2 cellular contexts compared by ENCODE assay signal in the genomic region with DNA sequence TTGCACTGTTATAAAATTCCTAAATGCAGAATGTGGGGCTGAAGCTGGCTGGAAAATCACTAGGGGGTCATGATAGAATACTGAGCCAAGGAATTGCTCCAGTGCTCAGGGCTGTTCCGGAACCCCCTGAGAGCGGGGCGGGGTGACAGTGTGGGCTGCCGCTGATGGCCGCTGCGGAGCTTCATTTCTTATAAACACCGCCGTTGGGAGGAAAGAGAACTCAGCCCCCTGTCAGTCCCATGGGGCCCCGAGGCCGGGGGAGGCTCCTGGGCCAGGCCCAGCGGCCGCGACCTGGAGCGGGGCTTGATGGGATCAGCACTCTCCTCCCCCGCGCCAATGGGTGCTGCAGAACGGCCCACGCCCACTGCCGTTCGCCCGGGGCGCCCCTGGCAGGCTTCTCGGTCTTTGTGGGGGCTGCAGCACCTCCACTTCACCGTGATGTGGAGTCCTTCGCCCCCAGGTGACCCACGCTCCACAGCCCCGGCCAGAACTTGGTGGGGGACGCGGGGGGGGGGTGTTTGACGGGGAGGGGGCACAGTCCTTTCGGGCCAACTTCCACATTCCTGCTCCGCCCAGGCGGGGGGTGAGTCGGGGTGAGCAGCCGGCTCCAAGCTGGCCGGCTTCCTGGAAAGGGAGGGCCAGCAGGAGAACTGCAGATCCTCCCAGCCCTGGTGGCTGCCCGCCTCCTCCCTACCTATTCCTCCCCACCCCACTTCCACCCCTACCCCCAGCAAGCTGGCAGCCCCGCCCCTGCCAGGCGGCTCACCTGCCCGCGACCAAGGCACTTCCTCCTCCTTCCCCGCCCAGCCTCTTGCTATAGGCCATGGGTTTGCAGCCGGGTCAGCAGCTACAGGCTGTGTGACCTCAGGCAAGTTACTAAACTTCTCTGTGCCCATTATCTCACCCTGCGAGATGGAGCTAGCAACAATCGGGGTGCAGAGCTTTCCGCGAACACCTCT.
TF ChIP-seq lines count a peak whose summit lies in the region.

No MANE protein-coding gene starts in this region.

TF ChIP-seq in HEK293, 187 proteins besides CTCF, POLR2A, EP300 and RAD21 (continued from another document and continues in another):
- TF ChIP-seq, protein P1, sequence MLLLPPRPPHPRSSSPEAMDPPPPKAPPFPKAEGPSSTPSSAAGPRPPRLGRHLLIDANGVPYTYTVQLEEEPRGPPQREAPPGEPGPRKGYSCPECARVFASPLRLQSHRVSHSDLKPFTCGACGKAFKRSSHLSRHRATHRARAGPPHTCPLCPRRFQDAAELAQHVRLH (tag by site-specific recombination; IDR thresholded peaks at IDR 0.05), result peak; percentile 83; the same call in 1 of the 2 replicates
- peak; percentile 72 for TF ChIP-seq KLF1 (tag by site-specific recombination; IDR thresholded peaks at IDR 0.05)
- TF ChIP-seq GLIS1 (tag by site-specific recombination; IDR thresholded peaks at IDR 0.05), result peak; percentile 92
- TF ChIP-seq ZNF426 (tag by site-specific recombination; IDR thresholded peaks at IDR 0.05), result no peak
- peak; percentile 73 for TF ChIP-seq SP2 (tag by site-specific recombination; IDR thresholded peaks at IDR 0.05)
- no peak for TF ChIP-seq SCRT2 (tag by site-specific recombination; IDR thresholded peaks at IDR 0.05)
- no peak for TF ChIP-seq TRIM28 (IDR thresholded peaks at IDR 0.05; ENCODE audit: borderline replicate concordance, low read length)
- TF ChIP-seq ZNF544 (tag by site-specific recombination; IDR thresholded peaks at IDR 0.05), result no peak
- no peak for TF ChIP-seq ZNF585B (tag by site-specific recombination; IDR thresholded peaks at IDR 0.05)
- TF ChIP-seq, protein P2, sequence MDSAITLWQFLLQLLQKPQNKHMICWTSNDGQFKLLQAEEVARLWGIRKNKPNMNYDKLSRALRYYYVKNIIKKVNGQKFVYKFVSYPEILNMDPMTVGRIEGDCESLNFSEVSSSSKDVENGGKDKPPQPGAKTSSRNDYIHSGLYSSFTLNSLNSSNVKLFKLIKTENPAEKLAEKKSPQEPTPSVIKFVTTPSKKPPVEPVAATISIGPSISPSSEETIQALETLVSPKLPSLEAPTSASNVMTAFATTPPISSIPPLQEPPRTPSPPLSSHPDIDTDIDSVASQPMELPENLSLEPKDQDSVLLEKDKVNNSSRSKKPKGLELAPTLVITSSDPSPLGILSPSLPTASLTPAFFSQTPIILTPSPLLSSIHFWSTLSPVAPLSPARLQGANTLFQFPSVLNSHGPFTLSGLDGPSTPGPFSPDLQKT (IDR thresholded peaks at IDR 0.05; ENCODE audit: borderline replicate concordance, low read depth, low read length), result no peak
- TF ChIP-seq ZSCAN23 (tag by site-specific recombination; IDR thresholded peaks at IDR 0.05), result no peak
- TF ChIP-seq, protein P3, sequence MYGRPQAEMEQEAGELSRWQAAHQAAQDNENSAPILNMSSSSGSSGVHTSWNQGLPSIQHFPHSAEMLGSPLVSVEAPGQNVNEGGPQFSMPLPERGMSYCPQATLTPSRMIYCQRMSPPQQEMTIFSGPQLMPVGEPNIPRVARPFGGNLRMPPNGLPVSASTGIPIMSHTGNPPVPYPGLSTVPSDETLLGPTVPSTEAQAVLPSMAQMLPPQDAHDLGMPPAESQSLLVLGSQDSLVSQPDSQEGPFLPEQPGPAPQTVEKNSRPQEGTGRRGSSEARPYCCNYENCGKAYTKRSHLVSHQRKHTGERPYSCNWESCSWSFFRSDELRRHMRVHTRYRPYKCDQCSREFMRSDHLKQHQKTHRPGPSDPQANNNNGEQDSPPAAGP (tag by site-specific recombination; IDR thresholded peaks at IDR 0.05), result 0 out of 2 replicates have a peak, but pooled peaks have one; percentile 50
- TF ChIP-seq IKZF3 (tag by site-specific recombination; IDR thresholded peaks at IDR 0.05), result peak; percentile 25; the same call in 1 of the 2 replicates
- TF ChIP-seq WT1 (tag by site-specific recombination; IDR thresholded peaks at IDR 0.05), result peak; percentile 37
- TF ChIP-seq ZNF19 (tag by site-specific recombination; IDR thresholded peaks at IDR 0.05; ENCODE audit: low read depth), result no peak
- TF ChIP-seq ZNF521 (tag by site-specific recombination; IDR thresholded peaks at IDR 0.05), result no peak
- TF ChIP-seq BCL11A (tag by site-specific recombination; IDR thresholded peaks at IDR 0.05; ENCODE audit: low read depth), result no peak
- no peak for TF ChIP-seq ZFP41 (tag by site-specific recombination; IDR thresholded peaks at IDR 0.05; ENCODE audit: borderline replicate concordance)
- TF ChIP-seq ZNF24 (tag by site-specific recombination; IDR thresholded peaks at IDR 0.05), result 0 out of 2 replicates have a peak, but pooled peaks have one; percentile 42
- TF ChIP-seq, protein P4, sequence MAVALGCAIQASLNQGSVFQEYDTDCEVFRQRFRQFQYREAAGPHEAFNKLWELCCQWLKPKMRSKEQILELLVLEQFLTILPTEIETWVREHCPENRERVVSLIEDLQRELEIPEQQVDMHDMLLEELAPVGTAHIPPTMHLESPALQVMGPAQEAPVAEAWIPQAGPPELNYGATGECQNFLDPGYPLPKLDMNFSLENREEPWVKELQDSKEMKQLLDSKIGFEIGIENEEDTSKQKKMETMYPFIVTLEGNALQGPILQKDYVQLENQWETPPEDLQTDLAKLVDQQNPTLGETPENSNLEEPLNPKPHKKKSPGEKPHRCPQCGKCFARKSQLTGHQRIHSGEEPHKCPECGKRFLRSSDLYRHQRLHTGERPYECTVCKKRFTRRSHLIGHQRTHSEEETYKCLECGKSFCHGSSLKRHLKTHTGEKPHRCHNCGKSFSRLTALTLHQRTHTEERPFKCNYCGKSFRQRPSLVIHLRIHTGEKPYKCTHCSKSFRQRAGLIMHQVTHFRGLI (tag by site-specific recombination; IDR thresholded peaks at IDR 0.05), result 0 out of 2 replicates have a peak, but pooled peaks have one; percentile 20
- TF ChIP-seq ZNF223 (tag by site-specific recombination; IDR thresholded peaks at IDR 0.05), result no peak
- TF ChIP-seq, protein P5, sequence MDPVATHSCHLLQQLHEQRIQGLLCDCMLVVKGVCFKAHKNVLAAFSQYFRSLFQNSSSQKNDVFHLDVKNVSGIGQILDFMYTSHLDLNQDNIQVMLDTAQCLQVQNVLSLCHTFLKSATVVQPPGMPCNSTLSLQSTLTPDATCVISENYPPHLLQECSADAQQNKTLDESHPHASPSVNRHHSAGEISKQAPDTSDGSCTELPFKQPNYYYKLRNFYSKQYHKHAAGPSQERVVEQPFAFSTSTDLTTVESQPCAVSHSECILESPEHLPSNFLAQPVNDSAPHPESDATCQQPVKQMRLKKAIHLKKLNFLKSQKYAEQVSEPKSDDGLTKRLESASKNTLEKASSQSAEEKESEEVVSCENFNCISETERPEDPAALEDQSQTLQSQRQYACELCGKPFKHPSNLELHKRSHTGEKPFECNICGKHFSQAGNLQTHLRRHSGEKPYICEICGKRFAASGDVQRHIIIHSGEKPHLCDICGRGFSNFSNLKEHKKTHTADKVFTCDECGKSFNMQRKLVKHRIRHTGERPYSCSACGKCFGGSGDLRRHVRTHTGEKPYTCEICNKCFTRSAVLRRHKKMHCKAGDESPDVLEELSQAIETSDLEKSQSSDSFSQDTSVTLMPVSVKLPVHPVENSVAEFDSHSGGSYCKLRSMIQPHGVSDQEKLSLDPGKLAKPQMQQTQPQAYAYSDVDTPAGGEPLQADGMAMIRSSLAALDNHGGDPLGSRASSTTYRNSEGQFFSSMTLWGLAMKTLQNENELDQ (tag by site-specific recombination; IDR thresholded peaks at IDR 0.05; ENCODE audit: low read depth), result no peak

TF ChIP-seq in SK-N-SH treated with all-trans-retinoic acid at 6 μM for 48 hours, 23 proteins besides CTCF, POLR2A, EP300 and RAD21 (continued from another document):
- no peak for TF ChIP-seq GLIS3 (CRISPR knock-in tag; IDR thresholded peaks at IDR 0.05)
- no peak for TF ChIP-seq ZNF70 (CRISPR knock-in tag; IDR thresholded peaks at IDR 0.05)
- TF ChIP-seq, protein P6, sequence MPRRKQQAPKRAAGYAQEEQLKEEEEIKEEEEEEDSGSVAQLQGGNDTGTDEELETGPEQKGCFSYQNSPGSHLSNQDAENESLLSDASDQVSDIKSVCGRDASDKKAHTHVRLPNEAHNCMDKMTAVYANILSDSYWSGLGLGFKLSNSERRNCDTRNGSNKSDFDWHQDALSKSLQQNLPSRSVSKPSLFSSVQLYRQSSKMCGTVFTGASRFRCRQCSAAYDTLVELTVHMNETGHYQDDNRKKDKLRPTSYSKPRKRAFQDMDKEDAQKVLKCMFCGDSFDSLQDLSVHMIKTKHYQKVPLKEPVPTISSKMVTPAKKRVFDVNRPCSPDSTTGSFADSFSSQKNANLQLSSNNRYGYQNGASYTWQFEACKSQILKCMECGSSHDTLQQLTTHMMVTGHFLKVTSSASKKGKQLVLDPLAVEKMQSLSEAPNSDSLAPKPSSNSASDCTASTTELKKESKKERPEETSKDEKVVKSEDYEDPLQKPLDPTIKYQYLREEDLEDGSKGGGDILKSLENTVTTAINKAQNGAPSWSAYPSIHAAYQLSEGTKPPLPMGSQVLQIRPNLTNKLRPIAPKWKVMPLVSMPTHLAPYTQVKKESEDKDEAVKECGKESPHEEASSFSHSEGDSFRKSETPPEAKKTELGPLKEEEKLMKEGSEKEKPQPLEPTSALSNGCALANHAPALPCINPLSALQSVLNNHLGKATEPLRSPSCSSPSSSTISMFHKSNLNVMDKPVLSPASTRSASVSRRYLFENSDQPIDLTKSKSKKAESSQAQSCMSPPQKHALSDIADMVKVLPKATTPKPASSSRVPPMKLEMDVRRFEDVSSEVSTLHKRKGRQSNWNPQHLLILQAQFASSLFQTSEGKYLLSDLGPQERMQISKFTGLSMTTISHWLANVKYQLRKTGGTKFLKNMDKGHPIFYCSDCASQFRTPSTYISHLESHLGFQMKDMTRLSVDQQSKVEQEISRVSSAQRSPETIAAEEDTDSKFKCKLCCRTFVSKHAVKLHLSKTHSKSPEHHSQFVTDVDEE (CRISPR knock-in tag; IDR thresholded peaks at IDR 0.05), result no peak
- TF ChIP-seq ZFP3 (CRISPR knock-in tag; IDR thresholded peaks at IDR 0.05), result no peak
- TF ChIP-seq, protein P7, sequence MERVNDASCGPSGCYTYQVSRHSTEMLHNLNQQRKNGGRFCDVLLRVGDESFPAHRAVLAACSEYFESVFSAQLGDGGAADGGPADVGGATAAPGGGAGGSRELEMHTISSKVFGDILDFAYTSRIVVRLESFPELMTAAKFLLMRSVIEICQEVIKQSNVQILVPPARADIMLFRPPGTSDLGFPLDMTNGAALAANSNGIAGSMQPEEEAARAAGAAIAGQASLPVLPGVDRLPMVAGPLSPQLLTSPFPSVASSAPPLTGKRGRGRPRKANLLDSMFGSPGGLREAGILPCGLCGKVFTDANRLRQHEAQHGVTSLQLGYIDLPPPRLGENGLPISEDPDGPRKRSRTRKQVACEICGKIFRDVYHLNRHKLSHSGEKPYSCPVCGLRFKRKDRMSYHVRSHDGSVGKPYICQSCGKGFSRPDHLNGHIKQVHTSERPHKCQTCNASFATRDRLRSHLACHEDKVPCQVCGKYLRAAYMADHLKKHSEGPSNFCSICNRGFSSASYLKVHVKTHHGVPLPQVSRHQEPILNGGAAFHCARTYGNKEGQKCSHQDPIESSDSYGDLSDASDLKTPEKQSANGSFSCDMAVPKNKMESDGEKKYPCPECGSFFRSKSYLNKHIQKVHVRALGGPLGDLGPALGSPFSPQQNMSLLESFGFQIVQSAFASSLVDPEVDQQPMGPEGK (CRISPR knock-in tag; IDR thresholded peaks at IDR 0.05; ENCODE audit: borderline replicate concordance), result no peak; the same call in 1 of the 2 replicates
- TF ChIP-seq ARNTL (CRISPR knock-in tag; IDR thresholded peaks at IDR 0.05; ENCODE audit: borderline replicate concordance, low read depth), result no peak
- no peak for TF ChIP-seq ISL1 (CRISPR knock-in tag; IDR thresholded peaks at IDR 0.05)
- TF ChIP-seq TOX (CRISPR knock-in tag; IDR thresholded peaks at IDR 0.05; ENCODE audit: borderline replicate concordance), result no peak
- TF ChIP-seq PPARA (CRISPR knock-in tag; IDR thresholded peaks at IDR 0.05; ENCODE audit: borderline replicate concordance), result no peak
- no peak for TF ChIP-seq RARB (CRISPR knock-in tag; IDR thresholded peaks at IDR 0.05)
